In genomic region chr2:74416721-74417120, GRCh38 we compare ENCODE assay signal across 19 cellular contexts. TPM values are rescaled to one million over a fixed set of nuclear protein-coding genes. Genes with fewer than 3 reads are reported as not detected.
DNase-seq lines count a peak whose midpoint lies in the region; ATAC-seq and TF ChIP-seq lines count a peak whose summit lies in the region.
"Had no signal": no experiment of that assay in that cellular context is flagged by ENCODE, and none has a peak within 500 bp of the region (broad histone marks: within the 10 kb centered on the region; RNA-seq: fewer than 3 reads in every experiment).

No MANE protein-coding gene starts in this region.

- CTCF ChIA-PET in BJ (lab: Yijun Ruan, JAX), result interaction anchor here (0.6 kb wide), 1 partner anchor 48 kb away, joined by 3 read pairs; no protein-coding TSS in a partner anchor

- H3K9me3 ChIP-seq in vagina (no peaks in the 10 kb centered on the region), transverse colon (no peaks in the 10 kb centered on the region), left lung (no peaks in the 10 kb centered on the region)
- H3K9me3 ChIP-seq: BE2C, colonic mucosa had no signal

- in situ Hi-C loops in transverse colon (cut with MboI; ENCODE audit: low pct_ligation_motif_present in 1 of 4, low pct_unique_long_range_greater_than_20kb in 1 of 4, low sequenced_read_pairs in 3 of 4), result no loop called here

- H3K4me1 ChIP-seq in vagina, result peaks cover 35% of the 10 kb centered on the region
- peaks cover 9 to 28% (median 12%) of the 10 kb centered on the region in 4 donors for H3K4me1 ChIP-seq in transverse colon
- peaks cover 4 to 28% of the 10 kb centered on the region in 2 donors for H3K4me1 ChIP-seq in left lung
- H3K4me1 ChIP-seq: BE2C, colonic mucosa had no signal

- no peaks in the 10 kb centered on the region for H3K36me3 ChIP-seq in BJ (ENCODE audit: control insufficient read depth, insufficient read depth, low read length)
- H3K36me3 ChIP-seq in vagina, result no peaks in the 10 kb centered on the region
- no peaks in the 10 kb centered on the region for H3K36me3 ChIP-seq in transverse colon
- no peaks in the 10 kb centered on the region for H3K36me3 ChIP-seq in left lung
- H3K36me3 ChIP-seq: BE2C, colonic mucosa had no signal

- intact Hi-C loops in vagina (cut with DNase I), result no loop called here
- intact Hi-C loops in transverse colon (cut with DNase I; ENCODE audit: low total_unique reads), result no loop called here
- intact Hi-C loops in left lung (cut with DNase I), result no loop called here

- TF ChIP-seq POLR2A in vagina (IDR thresholded peaks at IDR 0.05) (no peak), transverse colon (IDR thresholded peaks at IDR 0.05) (no peak)

- no peak for DNase-seq in BJ (ENCODE audit: low read depth)
- peak; percentile 68 for DNase-seq in NCI-H2171 treated with DMSO at 0.1 percent for 48 hours (lab: John Stamatoyannopoulos, UW)
- DNase-seq in epithelial cell of proximal tubule (ENCODE audit: low read depth), result no peak
- DNase-seq in activated T-cell treated with anti-CD3 and anti-CD28 coated beads, Interleukin-2, amount 50 U/mL, for 1 hour, result no peak
- no peak for DNase-seq in vagina (ENCODE audit: extremely low spot score in 2 of 2)
- DNase-seq in transverse colon, result no peak
- DNase-seq in left lung, result no peak
- DNase-seq: activated CD4-positive, CD25-positive, alpha-beta regulatory T cell treated with anti-CD3 and anti-CD28 coated beads, Interleukin-2, amount 50 U/mL, for 72 hours; activated naive CD4-positive, alpha-beta T cell treated with Interleukin-2 at 50 U/mL for 16 hours; BE2C; colonic mucosa; DMS153; foreskin fibroblast; kidney glomerular epithelial cell; NCI-H2081; PC-9; stimulated activated CD4-positive, alpha-beta T cell treated with anti-CD3 and anti-CD28 coated beads, Interleukin-4, amount 100 ng/mL, for 24 hours; substantia nigra had no signal

- 64% methylated on average over 3 of the region's 3 CpGs; no CpG with 5 or more reads in 1 of the 2 donors for WGBS in transverse colon (ENCODE audit: low coverage in 1 of 2), 2 donors

- no peak for ATAC-seq in left lung

- no peaks in the 10 kb centered on the region for H3K27me3 ChIP-seq in BJ (ENCODE audit: control insufficient read depth, insufficient read depth, low read length)
- no peaks in the 10 kb centered on the region for H3K27me3 ChIP-seq in vagina
- H3K27me3 ChIP-seq in transverse colon, result no peaks in the 10 kb centered on the region
- peaks cover 0 to 29% of the 10 kb centered on the region in 2 donors for H3K27me3 ChIP-seq in left lung
- H3K27me3 ChIP-seq: BE2C, colonic mucosa had no signal

- H3K27ac ChIP-seq in vagina (no peak overlapping the region), transverse colon (no peak overlapping the region), left lung (no peak overlapping the region)
- H3K27ac ChIP-seq: colonic mucosa, PC-9 had no signal

- TF ChIP-seq EP300 in transverse colon (IDR thresholded peaks at IDR 0.05; ENCODE audit: low read depth), result no peak

- TF ChIP-seq CTCF in BJ (IDR thresholded peaks at IDR 0.05; ENCODE audit: insufficient read depth, low read depth, low read length) (0 out of 2 replicates have a peak, but pooled peaks have one; percentile 16), GM12873 (IDR thresholded peaks at IDR 0.05; ENCODE audit: insufficient read depth, low read depth, low read length, missing control alignments) (peak; percentile 4), epithelial cell of proximal tubule (conservative IDR thresholded peaks at IDR 0.05; ENCODE audit: low read depth, low read length) (peak; percentile 19), vagina (IDR thresholded peaks at IDR 0.05) (no peak), transverse colon (IDR thresholded peaks at IDR 0.05) (no peak), left lung (IDR thresholded peaks at IDR 0.05) (no peak)

- H3K4me3 ChIP-seq in BJ (ENCODE audit: low read depth, low read length) (no peak overlapping the region), epithelial cell of proximal tubule (ENCODE audit: low read depth, low read length) (no peak overlapping the region), vagina (no peak overlapping the region), transverse colon (no peak overlapping the region), left lung (no peak overlapping the region)
- H3K4me3 ChIP-seq: PC-9 had no signal

- POLR2A ChIA-PET in BJ (lab: Charles Lee), result no interaction called here

RNA-seq across cellular contexts. Expression of gene C2orf81, which starts 4.7 kb away (rescaled TPM):
- polyA plus RNA-seq in BJ (2011; rRNA removed), result 0.18 and 0.67 TPM in 2 replicates
- 0.19 and 0.72 TPM in 2 replicates for polyA minus RNA-seq in BJ (2011; rRNA and poly(A)+ RNA removed)
- total RNA-seq in epithelial cell of proximal tubule (2.7 and 4.1 TPM in 2 replicates), vagina (2.7 TPM), transverse colon (1 to 10 TPM in 1 of 4 donors, under 1 TPM in 1, not detected in 2; 0.82 to 1.3 TPM), left lung (1 to 10 TPM; 2.8 to 3.4 TPM)

RNA-seq across cellular contexts. Expression of gene WDR54, which starts 4.8 kb away (rescaled TPM):
- 26.0 and 42.9 TPM in 2 replicates for polyA plus RNA-seq in BJ (2011; rRNA removed)
- 33.8 and 54.6 TPM in 2 replicates for polyA minus RNA-seq in BJ (2011; rRNA and poly(A)+ RNA removed)
- 45.1 and 61.7 TPM in 2 replicates for total RNA-seq in epithelial cell of proximal tubule
- total RNA-seq in vagina, result 8.8 TPM
- total RNA-seq in transverse colon, result 1 to 10 TPM in 2 of 4 donors, not detected in 2; 2.3 to 7.0 TPM
- total RNA-seq in left lung, result 10 to 100 TPM in 1 of 2 donors, 1 to 10 TPM in 1; 9.2 to 17.7 TPM

RNA-seq across cellular contexts. Expression of gene RTKN, which starts 25.0 kb away (rescaled TPM):
- polyA plus RNA-seq in BJ (2011; rRNA removed), result 8.3 and 12.4 TPM in 2 replicates
- polyA minus RNA-seq in BJ (2011; rRNA and poly(A)+ RNA removed), result 7.9 and 12.7 TPM in 2 replicates
- total RNA-seq in epithelial cell of proximal tubule, result 77.3 and 85.3 TPM in 2 replicates
- 24.6 TPM for total RNA-seq in vagina
- 10 to 100 TPM; 29.7 to 46.4 (median 41.9) TPM for total RNA-seq in transverse colon
- total RNA-seq in left lung, result 10 to 100 TPM; 29.6 to 37.0 TPM

RNA-seq across cellular contexts. Expression of gene DCTN1, which starts 36.6 kb away (rescaled TPM):
- 136 and 193 TPM in 2 replicates for polyA plus RNA-seq in BJ (2011; rRNA removed)
- polyA minus RNA-seq in BJ (2011; rRNA and poly(A)+ RNA removed), result 222 and 371 TPM in 2 replicates
- total RNA-seq in epithelial cell of proximal tubule, result 93.1 and 96.3 TPM in 2 replicates
- 95.0 TPM for total RNA-seq in vagina
- total RNA-seq in transverse colon, result 100 to 1,000 TPM; 109 to 134 (median 122) TPM
- 100 to 1,000 TPM; 121 to 132 TPM for total RNA-seq in left lung

RNA-seq across cellular contexts. Expression of gene INO80B, which starts 38.2 kb away (rescaled TPM):
- polyA plus RNA-seq in BJ (2011; rRNA removed), result 5.6 and 6.4 TPM in 2 replicates
- polyA minus RNA-seq in BJ (2011; rRNA and poly(A)+ RNA removed), result 2.2 and 3.3 TPM in 2 replicates
- 5.3 and 7.0 TPM in 2 replicates for total RNA-seq in epithelial cell of proximal tubule
- 32.7 TPM for total RNA-seq in vagina
- total RNA-seq in transverse colon, result 10 to 100 TPM; 12.9 to 53.9 (median 34.5) TPM
- 10 to 100 TPM; 23.8 to 27.1 TPM for total RNA-seq in left lung

Comparison
In these comparisons a context has a peak if more than half of its experiments do, and no peak if none do; other contexts are left out.
1. CTCF ChIP-seq: peak in BJ (single experiment), GM12873 (single experiment) and epithelial cell of proximal tubule (single experiment); none in vagina (0 of 3), transverse colon (0 of 5) and left lung (0 of 2).